Comparison of ENCODE assay signal across 7 cellular contexts in the genomic region with DNA sequence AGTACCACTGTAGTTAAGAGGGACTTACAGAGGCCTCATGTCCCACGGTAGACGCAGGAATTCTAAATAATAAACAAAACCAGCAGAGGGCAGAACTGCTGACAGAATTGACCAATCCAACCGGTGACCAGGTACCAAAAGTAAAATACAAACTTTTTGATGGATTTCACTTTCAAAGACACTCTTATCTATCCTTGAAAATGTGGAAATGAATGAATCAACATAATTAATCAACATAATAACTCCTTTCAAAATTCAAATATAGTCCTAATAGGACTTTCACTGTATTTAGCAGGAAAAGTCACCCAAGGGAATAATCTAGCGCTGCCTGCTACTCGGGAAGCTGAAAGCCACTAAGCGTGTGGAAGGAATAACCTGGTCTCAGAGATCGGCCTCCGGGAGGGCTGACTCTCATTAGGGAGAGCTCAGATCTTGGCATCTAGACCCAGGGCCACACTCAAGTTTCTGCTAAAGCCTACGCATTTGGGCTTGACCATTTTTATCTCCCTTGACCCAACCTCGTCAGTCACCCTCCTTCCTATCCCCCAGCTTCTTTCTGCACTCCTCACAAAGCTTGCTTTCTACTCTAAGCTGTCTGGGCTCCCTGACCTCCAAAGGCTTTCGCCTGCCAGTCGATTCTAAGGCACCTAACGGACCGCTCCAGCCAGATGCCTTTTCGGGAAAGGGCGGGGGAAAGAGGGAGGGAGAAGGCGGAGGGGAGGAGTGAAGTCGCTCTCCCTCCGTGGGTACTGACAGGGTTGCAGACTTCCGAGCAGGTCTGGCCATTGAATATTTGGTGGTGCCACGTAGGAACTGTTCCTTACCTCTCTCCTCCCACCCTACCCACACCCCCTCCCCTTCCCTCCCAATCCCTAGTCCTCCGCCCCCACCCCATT. TPM values are rescaled to one million over a fixed set of nuclear protein-coding genes. Genes with fewer than 3 reads are reported as not detected.
DNase-seq lines count a peak whose midpoint lies in the region; ATAC-seq and TF ChIP-seq lines count a peak whose summit lies in the region.

No MANE protein-coding gene starts in this region.

- H3K4me2 ChIP-seq in fibroblast of lung (ENCODE audit: extremely low read depth, insufficient read depth, low read length) = peak overlapping the region; percentile 83

- H3K36me3 Mint-ChIP-seq in naive B cell = peaks cover 0 to 8% of the 10 kb centered on the region in 2 donors

- no peaks in the 10 kb centered on the region for H4K20me1 ChIP-seq in fibroblast of lung (ENCODE audit: control insufficient read depth, extremely low read depth, insufficient read depth, low read length)

- ATAC-seq in GM21423 (IDR thresholded peaks at IDR 0.05; ENCODE audit: unreplicated experiment) (peak; percentile 83), naive B cell (ENCODE audit: low read depth in 2 of 2) (no peak)

- H3K9me3 Mint-ChIP-seq in naive B cell = peaks cover 0 to 5% (median 0%) of the 10 kb centered on the region in 7 donors

- TF ChIP-seq CTCF in fibroblast of lung (conservative IDR thresholded peaks at IDR 0.05 in 1 of 2, IDR thresholded peaks at IDR 0.05 in 1 of 2; ENCODE audit: low read depth in 1 of 2, low read length in 2 of 2) = peak; percentile 46 to 52

- H3K9me3 ChIP-seq in fibroblast of lung (ENCODE audit: control insufficient read depth, insufficient read depth, low read depth, low read length) = no peaks in the 10 kb centered on the region

- H2AFZ ChIP-seq in fibroblast of lung (ENCODE audit: low read length) = peak overlapping the region; percentile 9

- H3K9ac ChIP-seq in fibroblast of lung (ENCODE audit: insufficient read depth, low read length) = no peak overlapping the region

- peak overlapping the region in 5 of 8 donors; percentile 9 to 78 (median 40) for H3K4me3 Mint-ChIP-seq in naive B cell

- H3K4me3 ChIP-seq in fibroblast of lung (replicated peaks in 1 of 4; ENCODE audit: control extremely low read depth in 1 of 4, insufficient read depth in 1 of 4, low read depth in 3 of 4, low read length in 4 of 4) = peak overlapping the region; percentile 20 to 74 (median 46)

- H3K4me1 ChIP-seq in fibroblast of lung (ENCODE audit: control insufficient read depth, extremely low read depth, insufficient read depth, low read length) = no peaks in the 10 kb centered on the region

- H3K27ac ChIP-seq in fibroblast of lung (ENCODE audit: insufficient read depth, low read length) = no peak overlapping the region

- DNase-seq in GM03348 (ENCODE audit: low spot score) = peak; percentile 76
- DNase-seq in HPDE6-E6E7 (ENCODE audit: extremely low spot score) = peak; percentile 21
- DNase-seq in RPMI8226 = peak; percentile 14
- DNase-seq in fibroblast of lung (ENCODE audit: low read depth in 2 of 2) = peak; percentile 46 to 68
- no peak for DNase-seq in naive B cell
- DNase-seq in T-helper 2 cell = no peak

- peaks cover 11 to 16% (median 13%) of the 10 kb centered on the region in 3 donors for H3K4me1 Mint-ChIP-seq in naive B cell

- no peaks in the 10 kb centered on the region for H3K27me3 ChIP-seq in fibroblast of lung (ENCODE audit: control insufficient read depth, insufficient read depth, low read length)

- H3K27me3 Mint-ChIP-seq in naive B cell = peaks cover 31 to 33% (median 31%) of the 10 kb centered on the region in 3 donors

- H3K36me3 ChIP-seq in fibroblast of lung (ENCODE audit: control insufficient read depth, insufficient read depth, low read length) = no peaks in the 10 kb centered on the region

- no peak overlapping the region for H3K27ac Mint-ChIP-seq in naive B cell

- no peaks in the 10 kb centered on the region for H3K79me2 ChIP-seq in fibroblast of lung (ENCODE audit: control insufficient read depth, insufficient read depth, low read length)

RNA-seq across cellular contexts. Expression of a gene that starts 1.6 kb away (rescaled TPM):
- 0.26 and 8.9 TPM in 2 replicates for total RNA-seq in fibroblast of lung
- polyA plus RNA-seq in fibroblast of lung (0.26 and 2.6 TPM in 2 replicates), naive B cell (ENCODE audit: low read depth in 6 of 6) (not detected)
- polyA plus RNA-seq in fibroblast of lung (2012) = 0.27 and 2.6 TPM in 2 replicates
- 0.43 TPM in 1 of 2 replicates, not detected in the other for polyA minus RNA-seq in fibroblast of lung (ENCODE audit: low replicate concordance)

Comparison
In these comparisons a context has a peak if more than half of its experiments do, and no peak if none do; other contexts are left out.
1. DNase-seq: peak in GM03348 (single experiment), HPDE6-E6E7 (single experiment), RPMI8226 (single experiment) and fibroblast of lung (2 of 2); none in naive B cell (single experiment) and T-helper 2 cell (0 of 5).